In the genomic region with DNA sequence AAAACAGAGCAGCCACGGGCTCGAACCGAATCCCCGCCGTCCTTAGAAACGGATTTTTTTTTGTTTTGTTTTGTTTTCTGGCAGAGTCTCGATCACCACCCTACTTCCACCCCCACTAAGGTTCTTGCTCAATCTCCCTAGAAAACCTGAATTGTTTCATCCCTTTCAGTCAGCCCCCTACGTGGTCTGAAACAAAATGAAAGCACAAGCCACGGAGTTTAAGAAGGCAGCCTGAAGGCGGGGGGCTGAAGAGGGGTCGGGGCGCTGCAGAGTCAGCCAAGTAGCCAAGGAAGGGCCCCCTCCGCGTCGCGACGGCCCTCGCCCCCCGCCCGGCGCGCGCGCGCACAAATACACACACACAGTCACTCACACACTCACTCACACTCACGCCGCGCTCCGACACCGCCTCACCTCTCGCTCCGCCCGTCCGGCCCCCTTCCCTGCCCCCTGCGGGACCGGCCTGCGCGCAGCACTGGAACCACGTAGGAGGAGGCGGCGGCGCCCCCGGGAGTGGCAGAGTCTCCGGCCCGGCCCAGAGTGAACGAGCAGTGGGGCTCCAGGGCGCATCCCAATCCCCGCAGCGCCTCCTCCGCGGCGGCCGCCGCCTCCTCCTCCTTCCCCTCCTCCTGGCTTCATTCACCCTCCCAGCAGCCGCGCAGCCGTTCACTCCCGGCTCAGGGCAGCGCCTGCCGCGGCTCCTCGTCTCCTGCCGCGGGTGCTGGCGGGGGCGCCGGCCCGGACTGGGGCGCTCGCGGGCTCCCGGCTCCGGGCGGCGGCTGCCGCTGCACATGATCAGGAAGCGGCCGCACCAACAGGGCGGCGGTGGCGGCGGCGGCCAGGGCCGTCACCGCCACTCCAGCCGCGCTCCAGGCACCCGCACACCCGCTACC, we compare ENCODE assay signal across 8 cellular contexts. TPM values are rescaled to one million over a fixed set of nuclear protein-coding genes. Genes with fewer than 3 reads are reported as not detected.
DNase-seq lines count a peak whose midpoint lies in the region; ATAC-seq and TF ChIP-seq lines count a peak whose summit lies in the region.

No MANE protein-coding gene starts in this region.

- H3K4me1 ChIP-seq in gastroesophageal sphincter = peaks cover 0 to 69% (median 5%) of the 10 kb centered on the region in 3 donors

- TF ChIP-seq CTCF in gastroesophageal sphincter (IDR thresholded peaks at IDR 0.05) = peak in 2 of 4 experiments; percentile 23 to 42

- peaks cover 31% of the 10 kb centered on the region for H3K36me3 Mint-ChIP-seq in activated naive CD4-positive, alpha-beta T cell treated with anti-CD3 and anti-CD28 coated beads, Interleukin-2, amount 10 ng/mL, durations not matched to agents 7 days and 5 days

- peak overlapping the region; percentile 87 for H3K4me3 Mint-ChIP-seq in activated naive CD4-positive, alpha-beta T cell treated with anti-CD3 and anti-CD28 coated beads, Interleukin-2, amount 10 ng/mL, durations not matched to agents 7 days and 5 days

- no peaks in the 10 kb centered on the region for H3K36me3 ChIP-seq in gastroesophageal sphincter

- DNase-seq in C1 segment of cervical spinal cord (lab: John Stamatoyannopoulos, UW) (peak; percentile 27 to 87 (median 76)), HT-29 (ENCODE audit: low spot score) (peak; percentile 83), SK-MEL-5 (ENCODE audit: low read depth, low spot score) (peak; percentile 90), nucleus accumbens (lab: John Stamatoyannopoulos, UW) (peak; percentile 13 to 89 (median 80)), superior temporal gyrus (ENCODE audit: extremely low spot score) (peak; percentile 72)
- DNase-seq in activated naive CD4-positive, alpha-beta T cell treated with anti-CD3 and anti-CD28 coated beads, Interleukin-2, amount 10 ng/mL, durations not matched to agents 7 days and 5 days = peak; percentile 83

- no peaks in the 10 kb centered on the region for H3K9me3 ChIP-seq in gastroesophageal sphincter

- 0% methylated on average over 6 to 23 of the region's 89 CpGs for WGBS in gastroesophageal sphincter (ENCODE audit: low coverage in 1 of 2), 2 donors

- peaks cover 52% of the 10 kb centered on the region for H3K4me1 Mint-ChIP-seq in activated naive CD4-positive, alpha-beta T cell treated with anti-CD3 and anti-CD28 coated beads, Interleukin-2, amount 10 ng/mL, durations not matched to agents 7 days and 5 days

- H3K27me3 ChIP-seq in gastroesophageal sphincter = no peaks in the 10 kb centered on the region

- peak overlapping the region; percentile 92 to 95 for H3K4me3 ChIP-seq in gastroesophageal sphincter

- peak overlapping the region; percentile 90 for H3K27ac Mint-ChIP-seq in activated naive CD4-positive, alpha-beta T cell treated with anti-CD3 and anti-CD28 coated beads, Interleukin-2, amount 10 ng/mL, durations not matched to agents 7 days and 5 days

- ATAC-seq in GM19395 (IDR thresholded peaks at IDR 0.05; ENCODE audit: unreplicated experiment) (peak; percentile 42), gastroesophageal sphincter (peak; percentile 85)

- H3K27me3 Mint-ChIP-seq in activated naive CD4-positive, alpha-beta T cell treated with anti-CD3 and anti-CD28 coated beads, Interleukin-2, amount 10 ng/mL, durations not matched to agents 7 days and 5 days = no peaks in the 10 kb centered on the region

- no peak for TF ChIP-seq EP300 in gastroesophageal sphincter (IDR thresholded peaks at IDR 0.05)

- CTCF ChIA-PET in activated naive CD4-positive, alpha-beta T cell treated with anti-CD3 and anti-CD28 coated beads, Interleukin-2, amount 10 ng/mL, durations not matched to agents 7 days and 5 days (lab: Charles Lee) = interaction anchor here (2.1 kb wide), 1 partner anchor 248 kb away, joined by 10 read pairs; no protein-coding TSS in a partner anchor

- no peaks in the 10 kb centered on the region for H3K9me3 Mint-ChIP-seq in activated naive CD4-positive, alpha-beta T cell treated with anti-CD3 and anti-CD28 coated beads, Interleukin-2, amount 10 ng/mL, durations not matched to agents 7 days and 5 days

- peak overlapping the region; percentile 99 for H3K27ac ChIP-seq in gastroesophageal sphincter

- in situ Hi-C loops in SK-MEL-5 (cut with HindIII; ENCODE audit: low pct_unique_long_range_greater_than_20kb, low sequenced_read_pairs) = no loop called here

- peak; percentile 97 for TF ChIP-seq POLR2A in gastroesophageal sphincter (IDR thresholded peaks at IDR 0.05)

RNA-seq across cellular contexts. Expression of gene ATXN1, which starts 1.4 kb away (rescaled TPM):
- total RNA-seq in HT-29 (2014; rRNA removed; shearing (Covaris generic)) = 33.2 and 39.1 TPM in 2 replicates
- 13.4 and 17.2 TPM in 2 replicates for total RNA-seq in SK-MEL-5 (2014; rRNA removed; shearing (Covaris generic))
- 9.8 and 20.6 TPM in 2 replicates for polyA plus RNA-seq in SK-MEL-5 (2015; cell fraction: cytosol; rRNA removed)
- 36.2 and 46.0 TPM in 2 replicates for polyA plus RNA-seq in SK-MEL-5 (2015; cell fraction: nucleus; rRNA removed)
- total RNA-seq in gastroesophageal sphincter = 10 to 100 TPM; 38.7 to 78.3 (median 62.6) TPM

Comparison
In these comparisons a context has a peak if more than half of its experiments do, and no peak if none do; other contexts are left out.
1. Peak in every context shown above with its lines: DNase-seq, ATAC-seq, H3K4me3 ChIP-seq and H3K27ac ChIP-seq.